In the genomic region with DNA sequence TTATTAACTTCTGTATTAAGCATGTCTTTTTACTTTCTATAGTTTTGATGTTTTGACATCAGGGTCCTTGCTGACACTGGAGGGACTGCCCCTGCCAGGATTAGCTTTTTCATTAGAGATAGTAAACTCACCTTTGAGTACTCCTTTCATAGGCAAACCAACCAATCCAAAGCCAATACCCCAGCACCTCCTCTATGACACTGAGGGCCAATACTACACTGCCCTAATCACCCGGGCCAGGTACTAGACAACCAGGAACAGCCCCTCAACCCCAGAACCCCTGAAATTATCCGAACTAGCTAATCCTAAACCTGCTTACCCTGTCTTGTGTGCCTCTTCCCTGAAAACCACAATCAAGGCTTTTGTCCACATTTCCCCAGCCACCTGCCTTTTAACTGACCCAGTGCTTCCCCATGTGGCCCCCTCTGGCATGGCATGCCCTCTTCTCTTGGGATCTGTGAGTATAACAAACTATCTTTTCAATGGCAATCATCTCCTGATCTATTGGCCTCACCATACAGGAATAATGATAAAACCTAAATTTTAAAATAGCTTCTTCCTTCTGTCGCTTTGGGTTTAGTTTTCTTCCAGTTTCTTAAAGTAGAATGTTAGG, we compare ENCODE assay signal across 8 cellular contexts. TPM values are rescaled to one million over a fixed set of nuclear protein-coding genes. Genes with fewer than 3 reads are reported as not detected.
DNase-seq lines count a peak whose midpoint lies in the region; ATAC-seq, FAIRE-seq and TF ChIP-seq lines count a peak whose summit lies in the region.

No MANE protein-coding gene starts in this region.

- POLR2A ChIA-PET in activated CD4-positive, alpha-beta memory T cell treated with anti-CD3 and anti-CD28 coated beads for 36 hours (lab: Charles Lee): no interaction called here
- POLR2A ChIA-PET in activated CD4-positive, alpha-beta memory T cell treated with anti-CD3 and anti-CD28 coated beads, Interleukin-2, amount 10 ng/mL, durations not matched to agents 7 days and 5 days (lab: Charles Lee): no interaction called here

- H3K9me2 ChIP-seq in Karpas-422 (replicated peaks; ENCODE audit: insufficient read depth, low read length): no peaks in the 10 kb centered on the region

- peaks cover 85% of the 10 kb centered on the region for H3K79me2 ChIP-seq in Karpas-422 (ENCODE audit: low read length)

- H3K4me1 Mint-ChIP-seq in activated CD4-positive, alpha-beta memory T cell treated with anti-CD3 and anti-CD28 coated beads for 36 hours (ENCODE audit: low read depth): peaks cover 37% of the 10 kb centered on the region
- H3K4me1 Mint-ChIP-seq in activated CD4-positive, alpha-beta memory T cell treated with anti-CD3 and anti-CD28 coated beads, Interleukin-2, amount 10 ng/mL, durations not matched to agents 7 days and 5 days: peaks cover 2% of the 10 kb centered on the region
- H3K4me1 Mint-ChIP-seq in stimulated activated memory B cell treated with anti-CD40 and anti-IgM and Interleukin-4, amounts not matched to agents 10 μg/mL and 1 μg/mL and 100 μg/mL, for 72 hours: peaks cover 19% of the 10 kb centered on the region

- TF ChIP-seq CTCF in fibroblast of mammary gland (conservative IDR thresholded peaks at IDR 0.05; ENCODE audit: control insufficient read depth, insufficient read depth, low read depth, low read length): peak; percentile 50

- H3K4me1 ChIP-seq in NT2/D1 (ENCODE audit: insufficient read depth, insufficient read length) (no peaks in the 10 kb centered on the region), Karpas-422 (ENCODE audit: low read length) (peaks cover 4% of the 10 kb centered on the region)

- no peak overlapping the region for H3K27ac Mint-ChIP-seq in activated CD4-positive, alpha-beta memory T cell treated with anti-CD3 and anti-CD28 coated beads for 36 hours
- no peak overlapping the region for H3K27ac Mint-ChIP-seq in activated CD4-positive, alpha-beta memory T cell treated with anti-CD3 and anti-CD28 coated beads, Interleukin-2, amount 10 ng/mL, durations not matched to agents 7 days and 5 days
- H3K27ac Mint-ChIP-seq in stimulated activated memory B cell treated with anti-CD40 and anti-IgM and Interleukin-4, amounts not matched to agents 10 μg/mL and 1 μg/mL and 100 μg/mL, for 72 hours: peak overlapping the region; percentile 32

- no peak overlapping the region for H3K4me3 ChIP-seq in NT2/D1 (ENCODE audit: insufficient read length, low read depth)
- no peak overlapping the region for H3K4me3 ChIP-seq in fibroblast of mammary gland (ENCODE audit: control insufficient read depth, low read depth, low read length)
- no peak overlapping the region for H3K4me3 ChIP-seq in Karpas-422 (ENCODE audit: low read length)

- ATAC-seq in stimulated activated memory B cell treated with anti-CD40 and anti-IgM and Interleukin-4, amounts not matched to agents 10 μg/mL and 1 μg/mL and 100 μg/mL, for 72 hours: no peak
- ATAC-seq in GM19452 (IDR thresholded peaks at IDR 0.05; ENCODE audit: unreplicated experiment): no peak

- H3K9ac ChIP-seq in NT2/D1 (ENCODE audit: insufficient read length, low read depth) (no peak overlapping the region), Karpas-422 (ENCODE audit: low read length) (no peak overlapping the region)

- DNase-seq in activated CD4-positive, alpha-beta memory T cell treated with anti-CD3 and anti-CD28 coated beads for 36 hours: peak; percentile 22
- DNase-seq in activated CD4-positive, alpha-beta memory T cell treated with anti-CD3 and anti-CD28 coated beads, Interleukin-2, amount 10 ng/mL, durations not matched to agents 7 days and 5 days: no peak
- peak; percentile 20 for DNase-seq in NT2/D1 (ENCODE audit: low read depth, low spot score)
- DNase-seq in fibroblast of mammary gland (ENCODE audit: low read depth): no peak
- DNase-seq in Karpas-422: no peak
- no peak for DNase-seq in H54 (ENCODE audit: insufficient read length, low spot score)

- H3K9me3 Mint-ChIP-seq in activated CD4-positive, alpha-beta memory T cell treated with anti-CD3 and anti-CD28 coated beads for 36 hours: no peaks in the 10 kb centered on the region
- H3K9me3 Mint-ChIP-seq in activated CD4-positive, alpha-beta memory T cell treated with anti-CD3 and anti-CD28 coated beads, Interleukin-2, amount 10 ng/mL, durations not matched to agents 7 days and 5 days: no peaks in the 10 kb centered on the region
- no peaks in the 10 kb centered on the region for H3K9me3 Mint-ChIP-seq in stimulated activated memory B cell treated with anti-CD40 and anti-IgM and Interleukin-4, amounts not matched to agents 10 μg/mL and 1 μg/mL and 100 μg/mL, for 72 hours

- H3K9me3 ChIP-seq in NT2/D1 (ENCODE audit: insufficient read depth, low read length): no peaks in the 10 kb centered on the region
- H3K9me3 ChIP-seq in Karpas-422 (ENCODE audit: low read length): no peaks in the 10 kb centered on the region

- no peak overlapping the region for H2AFZ ChIP-seq in Karpas-422 (ENCODE audit: low read length)

- intact Hi-C loops in activated CD4-positive, alpha-beta memory T cell treated with anti-CD3 and anti-CD28 coated beads for 36 hours (cut with micrococcal nuclease): no loop called here

- peaks cover 27% of the 10 kb centered on the region for H3K36me3 Mint-ChIP-seq in activated CD4-positive, alpha-beta memory T cell treated with anti-CD3 and anti-CD28 coated beads for 36 hours
- H3K36me3 Mint-ChIP-seq in activated CD4-positive, alpha-beta memory T cell treated with anti-CD3 and anti-CD28 coated beads, Interleukin-2, amount 10 ng/mL, durations not matched to agents 7 days and 5 days (ENCODE audit: low read depth): peaks cover 45% of the 10 kb centered on the region
- peaks cover 37% of the 10 kb centered on the region for H3K36me3 Mint-ChIP-seq in stimulated activated memory B cell treated with anti-CD40 and anti-IgM and Interleukin-4, amounts not matched to agents 10 μg/mL and 1 μg/mL and 100 μg/mL, for 72 hours

- no peak overlapping the region for H3K4me3 Mint-ChIP-seq in activated CD4-positive, alpha-beta memory T cell treated with anti-CD3 and anti-CD28 coated beads for 36 hours
- H3K4me3 Mint-ChIP-seq in activated CD4-positive, alpha-beta memory T cell treated with anti-CD3 and anti-CD28 coated beads, Interleukin-2, amount 10 ng/mL, durations not matched to agents 7 days and 5 days: no peak overlapping the region
- H3K4me3 Mint-ChIP-seq in stimulated activated memory B cell treated with anti-CD40 and anti-IgM and Interleukin-4, amounts not matched to agents 10 μg/mL and 1 μg/mL and 100 μg/mL, for 72 hours: no peak overlapping the region

- FAIRE-seq in H54 (lab: Jason Lieb, UNC): no peak

- H4K20me1 ChIP-seq in Karpas-422 (ENCODE audit: insufficient read depth, low read depth, low read length): no peaks in the 10 kb centered on the region

- CTCF ChIA-PET in activated CD4-positive, alpha-beta memory T cell treated with anti-CD3 and anti-CD28 coated beads for 36 hours (lab: Charles Lee): interaction anchor here (0.7 to 1.1 kb wide), 2 partner anchors 293 to 491 kb away, joined by 3 read pairs; no protein-coding TSS in a partner anchor
- CTCF ChIA-PET in activated CD4-positive, alpha-beta memory T cell treated with anti-CD3 and anti-CD28 coated beads, Interleukin-2, amount 10 ng/mL, durations not matched to agents 7 days and 5 days (lab: Charles Lee): no interaction called here

- no peak overlapping the region for H3K4me2 ChIP-seq in Karpas-422 (ENCODE audit: low read depth, low read length, poor library complexity, severe bottlenecking)

- H3K27me3 ChIP-seq in NT2/D1 (ENCODE audit: insufficient read depth, insufficient read length) (no peaks in the 10 kb centered on the region), Karpas-422 (ENCODE audit: low read length) (no peaks in the 10 kb centered on the region)

- H3K27ac ChIP-seq in Karpas-422 (ENCODE audit: low read length): no peak overlapping the region

- TF ChIP-seq POLR2A in H54 (IDR thresholded peaks at IDR 0.05; ENCODE audit: low read depth, low read length): no peak

- H3K27me3 Mint-ChIP-seq in activated CD4-positive, alpha-beta memory T cell treated with anti-CD3 and anti-CD28 coated beads for 36 hours: no peaks in the 10 kb centered on the region
- H3K27me3 Mint-ChIP-seq in activated CD4-positive, alpha-beta memory T cell treated with anti-CD3 and anti-CD28 coated beads, Interleukin-2, amount 10 ng/mL, durations not matched to agents 7 days and 5 days: no peaks in the 10 kb centered on the region
- no peaks in the 10 kb centered on the region for H3K27me3 Mint-ChIP-seq in stimulated activated memory B cell treated with anti-CD40 and anti-IgM and Interleukin-4, amounts not matched to agents 10 μg/mL and 1 μg/mL and 100 μg/mL, for 72 hours

- peaks cover 11% of the 10 kb centered on the region for H3K36me3 ChIP-seq in NT2/D1 (ENCODE audit: insufficient read depth, insufficient read length, low read length)
- peaks cover 13% of the 10 kb centered on the region; the same call in 1 of the 2 replicates for H3K36me3 ChIP-seq in Karpas-422 (ENCODE audit: insufficient read depth, low read length)

RNA-seq across cellular contexts. Expression of a gene that starts 31.2 kb away (rescaled TPM):
- 10 to 100 TPM; 66.0 to 71.0 TPM for total RNA-seq in activated CD4-positive, alpha-beta memory T cell treated with anti-CD3 and anti-CD28 coated beads for 36 hours
- 100 to 1,000 TPM; 104 to 108 TPM for total RNA-seq in activated CD4-positive, alpha-beta memory T cell treated with anti-CD3 and anti-CD28 coated beads, Interleukin-2, amount 10 ng/mL, durations not matched to agents 7 days and 5 days
- total RNA-seq in Karpas-422 (2014; rRNA removed; shearing (Covaris generic); ENCODE audit: low replicate concordance): 50.9 and 76.3 TPM in 2 replicates

RNA-seq across cellular contexts. Expression of a gene that starts 58.0 kb away (rescaled TPM):
- total RNA-seq in activated CD4-positive, alpha-beta memory T cell treated with anti-CD3 and anti-CD28 coated beads for 36 hours: 10 to 100 TPM; 43.4 to 45.7 TPM
- total RNA-seq in activated CD4-positive, alpha-beta memory T cell treated with anti-CD3 and anti-CD28 coated beads, Interleukin-2, amount 10 ng/mL, durations not matched to agents 7 days and 5 days: 10 to 100 TPM; 35.9 to 45.5 TPM
- total RNA-seq in Karpas-422 (2014; rRNA removed; shearing (Covaris generic); ENCODE audit: low replicate concordance): 41.6 and 69.3 TPM in 2 replicates

Comparison
In these comparisons a context has a peak if more than half of its experiments do, and no peak if none do; other contexts are left out.
1. DNase-seq: peak in activated CD4-positive, alpha-beta memory T cell treated with anti-CD3 and anti-CD28 coated beads for 36 hours (single experiment) and NT2/D1 (single experiment); none in activated CD4-positive, alpha-beta memory T cell treated with anti-CD3 and anti-CD28 coated beads, Interleukin-2, amount 10 ng/mL, durations not matched to agents 7 days and 5 days (single experiment), fibroblast of mammary gland (single experiment), Karpas-422 (single experiment) and H54 (single experiment).